Comparison of ENCODE assay signal across 11 cellular contexts in the genomic region with DNA sequence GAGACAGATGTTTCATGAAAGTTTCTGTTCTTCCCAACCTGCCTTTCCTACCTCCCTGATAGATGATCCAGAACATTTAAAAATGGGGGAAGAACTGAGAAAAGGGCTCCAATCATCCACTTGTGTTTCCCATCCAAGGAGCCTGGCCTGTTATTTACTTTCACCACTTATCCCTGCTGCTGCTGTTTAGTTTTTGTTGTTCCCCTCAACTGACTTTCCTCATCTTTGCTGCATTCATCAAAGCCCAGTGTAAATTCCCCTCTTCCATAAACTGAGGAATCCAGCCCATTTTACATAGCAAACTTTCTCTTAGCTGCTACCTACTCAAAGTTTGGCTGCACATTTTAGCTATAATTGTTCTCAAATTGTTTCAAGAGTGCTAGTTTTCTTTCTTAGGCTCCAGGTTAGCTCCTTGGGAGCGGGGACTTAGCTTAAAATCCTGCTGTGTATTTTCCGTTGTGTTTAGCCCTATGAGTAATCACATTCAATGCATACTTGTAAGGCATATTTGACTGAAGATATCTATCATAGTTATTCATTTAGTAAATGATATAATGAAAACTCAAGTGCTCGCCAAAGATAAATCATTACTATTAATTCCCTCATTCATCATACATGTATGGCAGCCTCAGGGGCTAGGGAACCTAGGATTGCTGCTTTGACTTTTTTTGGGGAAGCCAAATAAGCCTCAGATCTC. TPM values are rescaled to one million over a fixed set of nuclear protein-coding genes. Genes with fewer than 3 reads are reported as not detected.
DNase-seq lines count a peak whose midpoint lies in the region; ATAC-seq, FAIRE-seq and TF ChIP-seq lines count a peak whose summit lies in the region.
"Had no signal": no experiment of that assay in that cellular context is flagged by ENCODE, and none has a peak within 500 bp of the region (broad histone marks: within the 10 kb centered on the region; RNA-seq: fewer than 3 reads in every experiment).

No MANE protein-coding gene starts in this region.

- no peaks in the 10 kb centered on the region for H3K9me3 ChIP-seq in GM12878 (replicated peaks; ENCODE audit: control insufficient read depth, insufficient read depth, low read length)

- H3K4me3 ChIP-seq in GM12878, result no peak overlapping the region
- H3K4me3 ChIP-seq in kidney epithelial cell (ENCODE audit: low read depth, low read length), result peak overlapping the region; percentile 90
- H3K4me3 ChIP-seq in urinary bladder (ENCODE audit: low read depth, low read length), result no peak overlapping the region

- FAIRE-seq in GM12878 (lab: Jason Lieb, UNC), result peak; percentile 47

- H3K4me1 ChIP-seq in GM12878 (ENCODE audit: control insufficient read depth, insufficient read depth, low read length) (no peaks in the 10 kb centered on the region), urinary bladder (ENCODE audit: insufficient read depth) (no peaks in the 10 kb centered on the region)

- RAD21 ChIA-PET in GM12878 (lab: Charles Lee; ENCODE audit: unreplicated experiment), result interaction anchor here (0.7 to 7.4 kb wide), 24 partner anchors 9 to 417 kb away, joined by 3 to 177 read pairs (median 8); no protein-coding TSS in a partner anchor

- no peaks in the 10 kb centered on the region; the same call in 1 of the 2 replicates for H3K79me2 ChIP-seq in GM12878 (ENCODE audit: control insufficient read depth, insufficient read depth, low read length)

- CTCF ChIA-PET in GM12878 (lab: Yijun Ruan, JAX), result interaction anchor here (0.6 to 7.7 kb wide), 10 partner anchors 7 to 94 kb away, joined by 3 to 124 read pairs (median 6); no protein-coding TSS in a partner anchor

- H2AFZ ChIP-seq in GM12878 (ENCODE audit: control insufficient read depth, low read depth, low read length), result no peak overlapping the region

- no peaks in the 10 kb centered on the region for H3K36me3 ChIP-seq in GM12878 (ENCODE audit: control insufficient read depth in 2 of 2, insufficient read depth in 2 of 2, low read length in 1 of 2)
- H3K36me3 ChIP-seq in kidney epithelial cell (ENCODE audit: control insufficient read depth, insufficient read depth, low read length), result no peaks in the 10 kb centered on the region
- H3K36me3 ChIP-seq in urinary bladder (ENCODE audit: insufficient read depth), result no peaks in the 10 kb centered on the region

- no peak for TF ChIP-seq CTCF in GM12878 (IDR thresholded peaks at IDR 0.05 in 2 of 3, conservative IDR thresholded peaks at IDR 0.05 in 1 of 3; ENCODE audit: control insufficient read depth in 2 of 3, extremely low read depth in 1 of 3, insufficient read depth in 1 of 3, low read depth in 3 of 3, low read length in 3 of 3)
- no peak for TF ChIP-seq CTCF in kidney epithelial cell (IDR thresholded peaks at IDR 0.05; ENCODE audit: insufficient read depth, low read length, poor library complexity, severe bottlenecking)

- intact Hi-C loops in GM12878 (cut with micrococcal nuclease; ENCODE audit: unreplicated experiment), result loop anchor here (1.0 kb wide), 1 partner anchor 35 kb away; no protein-coding TSS in a partner anchor

- DNase-seq in NCI-H82 (lab: John Stamatoyannopoulos, UW), result peak; percentile 41
- no peak for DNase-seq in NCI-H82 treated with DMSO at 0.1 percent for 48 hours (lab: John Stamatoyannopoulos, UW; ENCODE audit: unreplicated experiment)
- DNase-seq in GM12878 (ENCODE audit: low read depth, low spot score), result no peak
- DNase-seq in kidney epithelial cell (ENCODE audit: low read depth), result no peak
- no peak for DNase-seq in NCI-H128 (lab: John Stamatoyannopoulos, UW; ENCODE audit: unreplicated experiment)
- DNase-seq: activated CD8-positive, alpha-beta memory T cell treated with anti-CD3 and anti-CD28 coated beads, Interleukin-2, amount 10 ng/mL, durations not matched to agents 7 days and 5 days; naive B cell; SHP77 treated with DMSO at 0.1 percent for 48 hours had no signal

- in situ Hi-C loops in GM12878 (cut with MboI), result no loop called here

- no peak for TF ChIP-seq EP300 in GM12878 (IDR thresholded peaks at IDR 0.05; ENCODE audit: borderline replicate concordance in 1 of 2, control insufficient read depth in 1 of 2, low read depth in 2 of 2, low read length in 2 of 2)

- no peak overlapping the region for H3K9ac ChIP-seq in GM12878 (ENCODE audit: control insufficient read depth, insufficient read depth, low read length)

- H3K27ac ChIP-seq in GM12878 (ENCODE audit: control insufficient read depth, insufficient read depth) (no peak overlapping the region), urinary bladder (ENCODE audit: low read depth) (peak overlapping the region; percentile 67)

- SMC1A ChIA-PET in GM12878 (lab: Charles Lee; ENCODE audit: uncharacterized antibody, unreplicated experiment), result interaction anchor here (1.0 to 14.9 kb wide), 21 partner anchors 8 to 160 kb away, joined by 3 to 209 read pairs (median 7); no protein-coding TSS in a partner anchor

- H3K27me3 ChIP-seq in GM12878 (replicated peaks in 1 of 2; ENCODE audit: control insufficient read depth in 2 of 2, insufficient read depth in 2 of 2, low read length in 1 of 2) (peaks cover 0 to 5% of the 10 kb centered on the region in 2 experiments; a peak in 1 of 4 replicates), kidney epithelial cell (ENCODE audit: control insufficient read depth, insufficient read depth, low read length) (no peaks in the 10 kb centered on the region)

- TF ChIP-seq POLR2A in GM12878 (IDR thresholded peaks at IDR 0.05; ENCODE audit: low read depth, low read length), result no peak

- no peak overlapping the region for H3K4me2 ChIP-seq in GM12878 (ENCODE audit: control insufficient read depth, insufficient read depth)

- POLR2A ChIA-PET in GM12878 (lab: Charles Lee), result interaction anchor here (0.5 to 7.5 kb wide), 16 partner anchors 8 to 184 kb away, joined by 3 to 89 read pairs (median 5); no protein-coding TSS in a partner anchor

- ATAC-seq in GM12878 (no peak), HG03039 (IDR thresholded peaks at IDR 0.05; ENCODE audit: unreplicated experiment) (no peak), HG03442 (IDR thresholded peaks at IDR 0.05; ENCODE audit: unreplicated experiment) (no peak)
- ATAC-seq: activated CD8-positive, alpha-beta memory T cell treated with anti-CD3 and anti-CD28 coated beads, Interleukin-2, amount 10 ng/mL, durations not matched to agents 7 days and 5 days had no signal

- BruUV-seq in GM12878 (replicated peaks; lab: Mats Ljungman, UMichigan), result no TSS peak

- H4K20me1 ChIP-seq in GM12878 (ENCODE audit: control insufficient read depth, insufficient read depth), result no peaks in the 10 kb centered on the region

- WGBS in GM12878 (ENCODE audit: insufficient coverage, insufficient replicate concordance, low lambda C conversion rate, missing lambda C conversion rate), result 87% methylated on average over 3 of the region's 3 CpGs
- WGBS in urinary bladder, result 53% methylated on average over 3 of the region's 3 CpGs

- no peak for TF ChIP-seq RAD21 in GM12878 (IDR thresholded peaks at IDR 0.05; ENCODE audit: insufficient read depth, low read depth, low read length)

TF ChIP-seq in GM12878, 131 proteins besides CTCF, POLR2A, EP300 and RAD21:
- TF ChIP-seq IKZF2 (IDR thresholded peaks at IDR 0.05) (0 out of 4 replicates have a peak, but pooled peaks of 1 of the 2 experiments have one; percentile 14), BHLHE40 (IDR thresholded peaks at IDR 0.05; ENCODE audit: borderline replicate concordance in 1 of 2, low read depth in 2 of 2, low read length in 1 of 2) (no peak)

RNA-seq across cellular contexts. Expression of a gene that starts 1.4 kb away (rescaled TPM):
- 224 and 251 TPM in 2 replicates for total RNA-seq in GM12878 (2013; cell fraction: nucleolus; rRNA removed)
- total RNA-seq in GM12878 (2014; rRNA removed) (58.5 and 70.0 TPM in 2 replicates), GM12878 (2014; rRNA removed; fragmentation: Illumina TruSeq; extraction: Trizol) (69.4 and 74.7 TPM in 2 replicates), GM12878 (2021) (58.9 and 61.2 TPM in 2 replicates), kidney epithelial cell (18.9 and 20.1 TPM in 2 replicates), urinary bladder (92.4 TPM)
- 0.70 TPM for polyA plus RNA-seq in GM12878 (2011; ENCODE audit: low read depth)
- polyA plus RNA-seq in GM12878 (2011; rRNA removed) (22.6 and 29.0 TPM in 2 replicates), GM12878 (2014; fragmentation: Illumina TruSeq; extraction: Trizol) (50.5 and 63.8 TPM in 2 replicates), GM12878 (2014; fragmentation: Nextera tagmentation; extraction: Ambion mirVana) (1 to 10 TPM; 8.5 to 9.3 TPM), GM12878 (2014; rRNA removed) (28.2 and 33.5 TPM in 2 replicates), GM12878 (2016; fragmentation: Nextera tagmentation; extraction: Ambion mirVana) (10 to 100 TPM; 30.5 to 34.3 TPM), urinary bladder (18.1 TPM)
- 12.1 and 14.9 TPM in 2 replicates for polyA plus RNA-seq in GM12878 (2011; cell fraction: cytosol; rRNA removed)
- 26.2 and 31.1 TPM in 2 replicates for polyA plus RNA-seq in GM12878 (2011; cell fraction: nucleus; rRNA removed)
- polyA plus RNA-seq in GM12878 (2012), result 1.2 and 1.3 TPM in 2 replicates
- 52.3 and 66.6 TPM in 2 replicates for polyA minus RNA-seq in GM12878 (2011; rRNA and poly(A)+ RNA removed)
- polyA minus RNA-seq in GM12878 (2011; cell fraction: cytosol; rRNA and poly(A)+ RNA removed), result 14.9 and 16.0 TPM in 2 replicates
- polyA minus RNA-seq in GM12878 (2011; cell fraction: nucleus; rRNA and poly(A)+ RNA removed), result 65.9 and 110 TPM in 2 replicates
